17 cellular contexts compared by ENCODE assay signal in the genomic region with DNA sequence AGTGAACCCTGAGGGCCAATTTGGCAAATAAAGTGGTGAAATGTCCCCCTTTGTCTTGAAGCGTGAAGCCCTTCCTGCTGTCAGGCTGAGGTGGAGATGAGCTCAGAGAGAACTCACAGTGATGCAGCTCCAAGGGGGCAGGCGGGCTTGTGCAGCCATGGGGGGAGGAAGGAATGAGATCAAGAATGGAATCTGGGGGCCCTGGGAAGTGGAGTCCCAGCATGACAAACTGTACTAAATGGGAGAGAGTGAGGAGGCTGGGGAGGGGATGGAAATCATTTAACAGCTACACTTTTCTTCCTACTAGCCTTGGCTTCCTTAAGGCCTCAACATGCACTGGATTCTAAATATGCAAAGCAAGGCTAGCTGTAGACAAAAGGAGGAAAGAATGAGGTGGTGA.
DNase-seq lines count a peak whose midpoint lies in the region; ATAC-seq and TF ChIP-seq lines count a peak whose summit lies in the region.
"Had no signal": no experiment of that assay in that cellular context is flagged by ENCODE, and none has a peak within 500 bp of the region (broad histone marks: within the 10 kb centered on the region; RNA-seq: fewer than 3 reads in every experiment).

No MANE protein-coding gene starts in this region.

- peaks cover 27% of the 10 kb centered on the region for H3K4me1 ChIP-seq in HUES64 (ENCODE audit: insufficient read depth, low read length)
- no peaks in the 10 kb centered on the region for H3K4me1 ChIP-seq in endodermal cell (ENCODE audit: control insufficient read depth, insufficient read depth, low read length)
- H3K4me1 ChIP-seq: A549 had no signal

- H3K4me3 ChIP-seq in HUES64 (ENCODE audit: low read length), result no peak overlapping the region
- H3K4me3 ChIP-seq in endodermal cell (ENCODE audit: low read length), result no peak overlapping the region
- H3K4me3 ChIP-seq: A549 had no signal

- 56% methylated on average over 2 of the region's 2 CpGs for WGBS in HUES64
- WGBS in endodermal cell (ENCODE audit: insufficient coverage in 1 of 2, insufficient read length in 1 of 2), 2 experiments, result 84 to 100% methylated on average over 2 of the region's 2 CpGs

- H3K9ac ChIP-seq in HUES64 (ENCODE audit: low read depth, low read length) (no peak overlapping the region), endodermal cell (ENCODE audit: extremely low read depth, low read length, poor library complexity, severe bottlenecking) (no peak overlapping the region)

- H3K36me3 ChIP-seq in HUES64 (ENCODE audit: insufficient read depth, low read length), result no peaks in the 10 kb centered on the region
- no peaks in the 10 kb centered on the region for H3K36me3 ChIP-seq in endodermal cell (ENCODE audit: control insufficient read depth, insufficient read depth, low read length)

- CTCF ChIA-PET in activated naive CD4-positive, alpha-beta T cell treated with anti-CD3 and anti-CD28 coated beads for 36 hours (lab: Charles Lee), result no interaction called here

- peak overlapping the region; percentile 20; the same call in 1 of the 2 replicates for H3K27ac ChIP-seq in HUES64 (ENCODE audit: low read depth, low read length)
- no peak overlapping the region for H3K27ac ChIP-seq in endodermal cell (ENCODE audit: low read depth, low read length)
- H3K27ac ChIP-seq: A549 had no signal

- H3K27me3 Mint-ChIP-seq in activated naive CD4-positive, alpha-beta T cell treated with anti-CD3 and anti-CD28 coated beads for 36 hours (ENCODE audit: low read depth), result no peaks in the 10 kb centered on the region
- H3K27me3 Mint-ChIP-seq in endodermal cell (ENCODE audit: insufficient read depth) (peaks cover 8% of the 10 kb centered on the region), CD14-positive monocyte (ENCODE audit: low read depth in 3 of 3) (peaks cover 0 to 1% (median 0%) of the 10 kb centered on the region in 3 donors)
- H3K27me3 Mint-ChIP-seq: CD8-positive, alpha-beta memory T cell had no signal

- intact Hi-C loops in activated naive CD4-positive, alpha-beta T cell treated with anti-CD3 and anti-CD28 coated beads for 36 hours (cut with micrococcal nuclease), result no loop called here
- intact Hi-C loops in CD14-positive monocyte (cut with micrococcal nuclease), result no loop called here

- H3K27ac Mint-ChIP-seq in activated naive CD4-positive, alpha-beta T cell treated with anti-CD3 and anti-CD28 coated beads, Interleukin-2, amount 50 U/mL, for 72 hours, result peak overlapping the region; percentile 23 to 26
- no peak overlapping the region for H3K27ac Mint-ChIP-seq in activated naive CD4-positive, alpha-beta T cell treated with anti-CD3 and anti-CD28 coated beads for 36 hours
- no peak overlapping the region for H3K27ac Mint-ChIP-seq in endodermal cell
- peak overlapping the region; percentile 53 for H3K27ac Mint-ChIP-seq in stimulated activated effector memory CD8-positive, alpha-beta T cell treated with anti-CD3 and anti-CD28 coated beads, Interleukin-12 subunit alpha, Interleukin-12 subunit beta, amount 100 ng/mL, for 72 hours
- no peak overlapping the region for H3K27ac Mint-ChIP-seq in CD14-positive monocyte

- peaks cover 4 to 15% of the 10 kb centered on the region in 2 donors for H3K9me3 Mint-ChIP-seq in activated naive CD4-positive, alpha-beta T cell treated with anti-CD3 and anti-CD28 coated beads, Interleukin-2, amount 50 U/mL, for 72 hours
- peaks cover 11% of the 10 kb centered on the region for H3K9me3 Mint-ChIP-seq in activated naive CD4-positive, alpha-beta T cell treated with anti-CD3 and anti-CD28 coated beads for 36 hours
- peaks cover 5% of the 10 kb centered on the region for H3K9me3 Mint-ChIP-seq in endodermal cell
- no peaks in the 10 kb centered on the region for H3K9me3 Mint-ChIP-seq in stimulated activated effector memory CD8-positive, alpha-beta T cell treated with anti-CD3 and anti-CD28 coated beads, Interleukin-12 subunit alpha, Interleukin-12 subunit beta, amount 100 ng/mL, for 72 hours
- peaks cover 0 to 6% (median 2%) of the 10 kb centered on the region in 7 donors for H3K9me3 Mint-ChIP-seq in CD14-positive monocyte

- peaks cover 13% of the 10 kb centered on the region for H3K4me1 Mint-ChIP-seq in activated naive CD4-positive, alpha-beta T cell treated with anti-CD3 and anti-CD28 coated beads for 36 hours (ENCODE audit: low read depth)
- H3K4me1 Mint-ChIP-seq in endodermal cell, result peaks cover 17% of the 10 kb centered on the region
- peaks cover 7% of the 10 kb centered on the region for H3K4me1 Mint-ChIP-seq in stimulated activated effector memory CD8-positive, alpha-beta T cell treated with anti-CD3 and anti-CD28 coated beads, Interleukin-12 subunit alpha, Interleukin-12 subunit beta, amount 100 ng/mL, for 72 hours
- no peaks in the 10 kb centered on the region for H3K4me1 Mint-ChIP-seq in CD14-positive monocyte

- no peaks in the 10 kb centered on the region for H3K27me3 ChIP-seq in HUES64 (ENCODE audit: insufficient read depth, low read length)
- no peaks in the 10 kb centered on the region for H3K27me3 ChIP-seq in endodermal cell (ENCODE audit: control insufficient read depth, insufficient read depth, low read length, poor library complexity, severe bottlenecking)

- H3K9me3 ChIP-seq in HUES64 (ENCODE audit: insufficient read depth, low read depth, low read length) (peaks cover 6% of the 10 kb centered on the region; the same call in 1 of the 2 replicates), endodermal cell (ENCODE audit: control insufficient read depth, low read length) (peaks cover 9% of the 10 kb centered on the region)
- H3K9me3 ChIP-seq: A549 had no signal

- no peak overlapping the region for H3K4me3 Mint-ChIP-seq in activated naive CD4-positive, alpha-beta T cell treated with anti-CD3 and anti-CD28 coated beads for 36 hours
- H3K4me3 Mint-ChIP-seq in endodermal cell (no peak overlapping the region), CD14-positive monocyte (no peak overlapping the region)
- no peak overlapping the region for H3K4me3 Mint-ChIP-seq in stimulated activated effector memory CD8-positive, alpha-beta T cell treated with anti-CD3 and anti-CD28 coated beads, Interleukin-12 subunit alpha, Interleukin-12 subunit beta, amount 100 ng/mL, for 72 hours
- H3K4me3 Mint-ChIP-seq: CD8-positive, alpha-beta memory T cell had no signal

- peaks cover 18 to 34% of the 10 kb centered on the region in 2 donors for H3K36me3 Mint-ChIP-seq in activated naive CD4-positive, alpha-beta T cell treated with anti-CD3 and anti-CD28 coated beads, Interleukin-2, amount 50 U/mL, for 72 hours
- peaks cover 24% of the 10 kb centered on the region for H3K36me3 Mint-ChIP-seq in activated naive CD4-positive, alpha-beta T cell treated with anti-CD3 and anti-CD28 coated beads for 36 hours (ENCODE audit: low read depth)
- peaks cover 3% of the 10 kb centered on the region for H3K36me3 Mint-ChIP-seq in endodermal cell (ENCODE audit: low read depth)
- peaks cover 4% of the 10 kb centered on the region for H3K36me3 Mint-ChIP-seq in stimulated activated effector memory CD8-positive, alpha-beta T cell treated with anti-CD3 and anti-CD28 coated beads, Interleukin-12 subunit alpha, Interleukin-12 subunit beta, amount 100 ng/mL, for 72 hours
- peaks cover 47 to 49% of the 10 kb centered on the region in 2 donors for H3K36me3 Mint-ChIP-seq in CD14-positive monocyte

- ATAC-seq in activated naive CD4-positive, alpha-beta T cell treated with anti-CD3 and anti-CD28 coated beads, Interleukin-2, amount 50 U/mL, for 72 hours, result no peak
- ATAC-seq in stimulated activated effector memory CD8-positive, alpha-beta T cell treated with anti-CD3 and anti-CD28 coated beads, Interleukin-12 subunit alpha, Interleukin-12 subunit beta, amount 100 ng/mL, for 72 hours, result no peak
- no peak for ATAC-seq in HG03095 (IDR thresholded peaks at IDR 0.05; ENCODE audit: unreplicated experiment)
- ATAC-seq: A549 had no signal

- TF ChIP-seq CTCF in endodermal cell (conservative IDR thresholded peaks at IDR 0.05) (no peak), CD14-positive monocyte (IDR thresholded peaks at IDR 0.05) (no peak)

- no peak for DNase-seq in activated naive CD4-positive, alpha-beta T cell treated with anti-CD3 and anti-CD28 coated beads, Interleukin-2, amount 50 U/mL, for 72 hours (ENCODE audit: low spot score in 2 of 2)
- DNase-seq in activated naive CD4-positive, alpha-beta T cell treated with anti-CD3 and anti-CD28 coated beads for 36 hours, result no peak
- DNase-seq in endodermal cell, result peak; percentile 47
- DNase-seq in stimulated activated effector memory CD8-positive, alpha-beta T cell treated with anti-CD3 and anti-CD28 coated beads, Interleukin-12 subunit alpha, Interleukin-12 subunit beta, amount 100 ng/mL, for 72 hours (ENCODE audit: low spot score in 2 of 2), result no peak
- DNase-seq in cerebellar cortex (ENCODE audit: low spot score), result no peak
- DNase-seq in CD14-positive monocyte (ENCODE audit: low spot score), result no peak
- DNase-seq: CD8-positive, alpha-beta memory T cell; MV-4-11; NCI-H1417 treated with DMSO at 0.1 percent for 48 hours; NCI-H2029; NCI-H2171 treated with DMSO at 0.1 percent for 48 hours; NCI-H510A; NCI-H82; SHP77 had no signal

Comparison
In these comparisons a context has a peak if more than half of its experiments do, and no peak if none do; other contexts are left out.
1. H3K27ac Mint-ChIP-seq: peak in activated naive CD4-positive, alpha-beta T cell treated with anti-CD3 and anti-CD28 coated beads, Interleukin-2, amount 50 U/mL, for 72 hours (2 of 2) and stimulated activated effector memory CD8-positive, alpha-beta T cell treated with anti-CD3 and anti-CD28 coated beads, Interleukin-12 subunit alpha, Interleukin-12 subunit beta, amount 100 ng/mL, for 72 hours (single experiment); none in activated naive CD4-positive, alpha-beta T cell treated with anti-CD3 and anti-CD28 coated beads for 36 hours (single experiment), endodermal cell (single experiment) and CD14-positive monocyte (0 of 7).